In genomic region chr6:35021014-35021413, GRCh38 we compare ENCODE assay signal across 21 cellular contexts.
DNase-seq lines count a peak whose midpoint lies in the region; ATAC-seq and TF ChIP-seq lines count a peak whose summit lies in the region.
"Had no signal": no experiment of that assay in that cellular context is flagged by ENCODE, and none has a peak within 500 bp of the region (broad histone marks: within the 10 kb centered on the region; RNA-seq: fewer than 3 reads in every experiment).

No MANE protein-coding gene starts in this region.

- H3K4me2 ChIP-seq in H9 (ENCODE audit: insufficient read depth, insufficient read length, low read length), result no peak overlapping the region

- no peak overlapping the region for H3K4ac ChIP-seq in H9 (ENCODE audit: low read depth, low read length)

- no peak overlapping the region for H3K56ac ChIP-seq in H9 (ENCODE audit: insufficient read length, low read depth, low read length)

- peaks cover 7 to 25% (median 13%) of the 10 kb centered on the region in 3 experiments; a peak in 4 of 7 replicates for H3K36me3 Mint-ChIP-seq in H9 (ENCODE audit: insufficient read depth in 1 of 3, low read depth in 3 of 3)

- DNase-seq in H9 (peak; percentile 54), coronary artery (ENCODE audit: low spot score) (no peak), KBM-7 (no peak)
- DNase-seq: activated CD4-positive, alpha-beta memory T cell treated with anti-CD3 and anti-CD28 coated beads, Interleukin-2, amount 10 ng/mL, durations not matched to agents 7 days and 5 days; activated naive CD8-positive, alpha-beta T cell treated with anti-CD3 and anti-CD28 coated beads, Interleukin-2, amount 50 U/mL, for 24 hours; CD4-positive, CD25-positive, alpha-beta regulatory T cell; cerebellar nuclear complex; DMS79; KG1; mesendoderm; NCI-H1105 treated with DMSO at 0.1 percent for 48 hours; NK-92 treated with Interleukin-12 subunit alpha and Interleukin-12 subunit beta, amount 100 ng/mL, for 24 hours; stimulated activated CD4-positive, alpha-beta T cell treated with anti-CD3 and anti-CD28 coated beads, Interleukin-4, amount 100 ng/mL, for 24 hours; T-cell had no signal

- H3K4me3 Mint-ChIP-seq in H9, result no peak overlapping the region
- H3K4me3 Mint-ChIP-seq: activated CD4-positive, alpha-beta memory T cell treated with anti-CD3 and anti-CD28 coated beads, Interleukin-2, amount 10 ng/mL, durations not matched to agents 7 days and 5 days; activated naive CD8-positive, alpha-beta T cell treated with anti-CD3 and anti-CD28 coated beads, Interleukin-2, amount 50 U/mL, for 24 hours; activated T-helper 1 cell treated with anti-CD3 and anti-CD28 coated beads, Interleukin-12 subunit alpha, Interleukin-12 subunit beta, Interleukin-2, Interleukin-4 antibody, amounts not matched to agents 30 ng/mL and 10 ng/mL and 1 ng/mL, durations not matched to agents 14 hours and 24 hours and 36 hours; CD4-positive, CD25-positive, alpha-beta regulatory T cell; T-cell had no signal

- H4K91ac ChIP-seq in H9 (ENCODE audit: insufficient read length, low read depth, low read length), result no peak overlapping the region

- H3K9me3 ChIP-seq in H9 (ENCODE audit: control insufficient read depth, low read depth, low read length) (no peaks in the 10 kb centered on the region), stomach smooth muscle (ENCODE audit: control insufficient read depth in 2 of 2, low read length in 2 of 2) (no peaks in the 10 kb centered on the region)

- peak overlapping the region; percentile 78 for H3K4me3 ChIP-seq in coronary artery
- peak overlapping the region; percentile 55 to 94 for H3K4me3 ChIP-seq in stomach smooth muscle (ENCODE audit: low read length in 2 of 2)

- no peak overlapping the region for H2AFZ ChIP-seq in H9 (ENCODE audit: low read length)

- H3K9ac ChIP-seq in H9 (ENCODE audit: extremely low read depth, insufficient read length, low read length) (no peak overlapping the region), stomach smooth muscle (ENCODE audit: low read length in 2 of 2) (peak overlapping the region; percentile 13 to 72)

- no peak overlapping the region for H2BK120ac ChIP-seq in H9 (ENCODE audit: low read depth, low read length, poor library complexity, severe bottlenecking)

- H2BK20ac ChIP-seq in H9 (ENCODE audit: low read depth, low read length, poor library complexity, severe bottlenecking), result no peak overlapping the region

- no CpG with 5 or more reads among the region's 3 CpGs for WGBS in H9 (ENCODE audit: extremely low coverage, insufficient read length, low lambda C conversion rate)

- TF ChIP-seq CTCF in H9 (conservative IDR thresholded peaks at IDR 0.05) (no peak), coronary artery (IDR thresholded peaks at IDR 0.05) (no peak)

- no peak overlapping the region for H4K5ac ChIP-seq in H9 (ENCODE audit: insufficient read length, low read depth, low read length)

- H3K14ac ChIP-seq in H9 (ENCODE audit: insufficient read depth, low read length), result no peak overlapping the region

- H2BK12ac ChIP-seq in H9 (ENCODE audit: insufficient read length, low read depth, low read length), result no peak overlapping the region

- peak overlapping the region; percentile 76 to 91 (median 89); a peak in 6 of 7 replicates for H3K27ac Mint-ChIP-seq in H9
- H3K27ac Mint-ChIP-seq: activated CD4-positive, alpha-beta memory T cell treated with anti-CD3 and anti-CD28 coated beads, Interleukin-2, amount 10 ng/mL, durations not matched to agents 7 days and 5 days; activated naive CD8-positive, alpha-beta T cell treated with anti-CD3 and anti-CD28 coated beads, Interleukin-2, amount 50 U/mL, for 24 hours; activated T-helper 1 cell treated with anti-CD3 and anti-CD28 coated beads, Interleukin-12 subunit alpha, Interleukin-12 subunit beta, Interleukin-2, Interleukin-4 antibody, amounts not matched to agents 30 ng/mL and 10 ng/mL and 1 ng/mL, durations not matched to agents 14 hours and 24 hours and 36 hours; CD4-positive, CD25-positive, alpha-beta regulatory T cell; T-cell had no signal

- in situ Hi-C loops in KBM-7 (cut with MboI; ENCODE audit: low pct_unique_long_range_greater_than_20kb, low sequenced_read_pairs), result no loop called here

- H3K4me1 Mint-ChIP-seq in H9, result peaks cover 61 to 67% of the 10 kb centered on the region in 2 experiments
- H3K4me1 Mint-ChIP-seq: activated CD4-positive, alpha-beta memory T cell treated with anti-CD3 and anti-CD28 coated beads, Interleukin-2, amount 10 ng/mL, durations not matched to agents 7 days and 5 days; activated naive CD8-positive, alpha-beta T cell treated with anti-CD3 and anti-CD28 coated beads, Interleukin-2, amount 50 U/mL, for 24 hours; T-cell had no signal

- H3T11ph ChIP-seq in H9 (ENCODE audit: low read length), result no peak overlapping the region

- no peak overlapping the region for H2BK15ac ChIP-seq in H9 (ENCODE audit: low read depth, low read length)

- H3K79me1 ChIP-seq in H9 (ENCODE audit: insufficient read depth, low read depth, low read length, poor library complexity, severe bottlenecking), result no peaks in the 10 kb centered on the region

- H3K27me3 ChIP-seq in H9 (ENCODE audit: insufficient read depth, low read length), result no peaks in the 10 kb centered on the region
- no peaks in the 10 kb centered on the region for H3K27me3 ChIP-seq in layer of hippocampus (ENCODE audit: control insufficient read depth, insufficient read depth, low read length)
- no peaks in the 10 kb centered on the region for H3K27me3 ChIP-seq in stomach smooth muscle (ENCODE audit: control insufficient read depth in 1 of 2, insufficient read depth in 2 of 2, low read length in 2 of 2)

- peaks cover 26% of the 10 kb centered on the region for H3K4me1 ChIP-seq in H9 (ENCODE audit: insufficient read depth, low read length)
- H3K4me1 ChIP-seq in stomach smooth muscle (ENCODE audit: control insufficient read depth, insufficient read depth, low read length), result peaks cover 86% of the 10 kb centered on the region

- no peak for ATAC-seq in HG02970 (IDR thresholded peaks at IDR 0.05; ENCODE audit: low FRiP score, unreplicated experiment)
- ATAC-seq in HG03378 (IDR thresholded peaks at IDR 0.05; ENCODE audit: unreplicated experiment), result no peak
- ATAC-seq in GM21786 (IDR thresholded peaks at IDR 0.05; ENCODE audit: unreplicated experiment), result no peak
- ATAC-seq: activated naive CD8-positive, alpha-beta T cell treated with anti-CD3 and anti-CD28 coated beads, Interleukin-2, amount 50 U/mL, for 24 hours; sciatic nerve; T-cell had no signal

- no peaks in the 10 kb centered on the region for H3K23me2 ChIP-seq in H9 (ENCODE audit: insufficient read length, low read depth, low read length, poor library complexity, severe bottlenecking)

- H3K18ac ChIP-seq in H9 (ENCODE audit: insufficient read length, low read depth, low read length), result no peak overlapping the region

- no peaks in the 10 kb centered on the region; the same call in 1 of the 2 replicates for H3K27me3 Mint-ChIP-seq in H9 (ENCODE audit: low read depth)
- H3K27me3 Mint-ChIP-seq: activated CD4-positive, alpha-beta memory T cell treated with anti-CD3 and anti-CD28 coated beads, Interleukin-2, amount 10 ng/mL, durations not matched to agents 7 days and 5 days; activated naive CD8-positive, alpha-beta T cell treated with anti-CD3 and anti-CD28 coated beads, Interleukin-2, amount 50 U/mL, for 24 hours; CD4-positive, CD25-positive, alpha-beta regulatory T cell; T-cell had no signal

- no peak overlapping the region for H4K8ac ChIP-seq in H9 (replicated peaks; ENCODE audit: insufficient read length, low read depth, low read length)

- no peaks in the 10 kb centered on the region for H3K36me3 ChIP-seq in stomach smooth muscle (ENCODE audit: control insufficient read depth in 2 of 2, insufficient read depth in 2 of 2, low read length in 2 of 2)

- no peaks in the 10 kb centered on the region for H3K79me2 ChIP-seq in H9 (ENCODE audit: insufficient read depth, low read length)

- H4K20me1 ChIP-seq in H9 (ENCODE audit: control insufficient read depth, insufficient read depth, insufficient read length), result no peaks in the 10 kb centered on the region

- H3K23ac ChIP-seq in H9 (ENCODE audit: insufficient read length, low read depth, low read length), result no peak overlapping the region

- H3K9me3 Mint-ChIP-seq in H9, result no peaks in the 10 kb centered on the region
- H3K9me3 Mint-ChIP-seq: activated CD4-positive, alpha-beta memory T cell treated with anti-CD3 and anti-CD28 coated beads, Interleukin-2, amount 10 ng/mL, durations not matched to agents 7 days and 5 days; activated naive CD8-positive, alpha-beta T cell treated with anti-CD3 and anti-CD28 coated beads, Interleukin-2, amount 50 U/mL, for 24 hours; activated T-helper 1 cell treated with anti-CD3 and anti-CD28 coated beads, Interleukin-12 subunit alpha, Interleukin-12 subunit beta, Interleukin-2, Interleukin-4 antibody, amounts not matched to agents 30 ng/mL and 10 ng/mL and 1 ng/mL, durations not matched to agents 14 hours and 24 hours and 36 hours; CD4-positive, CD25-positive, alpha-beta regulatory T cell; T-cell had no signal

- H2BK5ac ChIP-seq in H9 (ENCODE audit: insufficient read length, low read length), result no peak overlapping the region

- H3K27ac ChIP-seq in H9 (ENCODE audit: insufficient read length, low read depth, low read length) (no peak overlapping the region), coronary artery (peak overlapping the region; percentile 70 to 82), layer of hippocampus (ENCODE audit: low read depth, low read length) (peak overlapping the region; percentile 8), stomach smooth muscle (ENCODE audit: low read length) (peak overlapping the region; percentile 99)

- H2AK5ac ChIP-seq in H9 (ENCODE audit: insufficient read length, low read length), result no peak overlapping the region
